Comparison of ENCODE assay signal across 19 cellular contexts in the genomic region with DNA sequence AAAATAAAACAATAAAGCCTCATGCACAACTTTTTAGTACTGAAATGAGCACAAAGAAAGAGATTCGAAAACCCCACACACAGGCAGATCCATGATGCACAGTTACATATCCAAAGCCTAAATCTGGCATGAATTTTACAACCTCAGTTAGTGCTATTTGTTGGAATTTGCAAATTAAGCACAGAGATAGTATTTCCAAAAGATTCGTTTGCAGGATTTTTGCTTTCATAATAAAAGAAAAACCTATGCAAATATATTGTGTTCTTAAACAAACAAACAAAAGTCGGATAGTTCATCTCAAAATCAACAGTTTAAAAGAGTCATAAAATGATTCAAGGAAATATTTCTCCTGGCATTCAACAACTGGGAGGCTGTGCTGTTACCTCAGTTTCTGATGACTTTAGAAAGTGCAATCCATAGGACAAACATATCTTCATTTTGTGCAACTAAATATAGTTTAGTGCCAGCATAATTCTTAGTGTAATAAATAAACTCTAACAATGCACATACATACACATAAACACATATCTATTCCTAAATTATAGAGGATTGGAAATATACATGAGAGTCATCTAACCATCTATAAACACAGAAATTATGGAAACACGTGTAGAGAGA. TPM values are rescaled to one million over a fixed set of nuclear protein-coding genes. Genes with fewer than 3 reads are reported as not detected.
A peak's percentile ranks its signal among the peaks of the same experiment; 100 is the strongest.
DNase-seq lines count a peak whose midpoint lies in the region; ATAC-seq, FAIRE-seq and TF ChIP-seq lines count a peak whose summit lies in the region.
"Had no signal": no experiment of that assay in that cellular context is flagged by ENCODE, and none has a peak within 500 bp of the region (broad histone marks: within the 10 kb centered on the region; RNA-seq: fewer than 3 reads in every experiment).

No MANE protein-coding gene starts in this region.

- intact Hi-C loops in HepG2 (cut with micrococcal nuclease; ENCODE audit: unreplicated experiment) (no loop called here), right lobe of liver (cut with DNase I) (no loop called here)

- no peak overlapping the region for H3K4me2 ChIP-seq in HepG2 (ENCODE audit: low read depth, low read length)
- H3K4me2 ChIP-seq: BLaER1 had no signal

- H3K4me1 Mint-ChIP-seq in brain (peaks cover 71% of the 10 kb centered on the region), neural crest cell (peaks cover 87% of the 10 kb centered on the region)

- TF ChIP-seq POLR2A in HepG2 (IDR thresholded peaks at IDR 0.05; ENCODE audit: insufficient read depth in 1 of 2, low read depth in 2 of 2, low read length in 2 of 2) (no peak), right lobe of liver (IDR thresholded peaks at IDR 0.05) (no peak)

- H4K20me1 ChIP-seq in HepG2 (ENCODE audit: insufficient read depth, low read length) = no peaks in the 10 kb centered on the region; the same call in 1 of the 2 replicates

- FAIRE-seq in HepG2 (lab: Jason Lieb, UNC) = no peak
- FAIRE-seq: GM12892, GM18507, H1 had no signal

- CTCF ChIA-PET in HepG2 (lab: Yijun Ruan, JAX; ENCODE audit: low intra/inter-chr PET ratio, low total read pairs) = no interaction called here

- TF ChIP-seq RAD21 in HepG2 (CRISPR knock-in tag; IDR thresholded peaks at IDR 0.05) = no peak

- H3K9ac ChIP-seq in HepG2 (ENCODE audit: insufficient read depth, low read depth, low read length) = no peak overlapping the region
- H3K9ac ChIP-seq: BLaER1 had no signal

- H3K36me3 Mint-ChIP-seq in brain (peaks cover 9% of the 10 kb centered on the region), neural crest cell (ENCODE audit: low read depth) (peaks cover 4% of the 10 kb centered on the region)
- H3K36me3 Mint-ChIP-seq: CD4-positive, alpha-beta memory T cell had no signal

- POLR2A ChIA-PET in HepG2 (lab: Yijun Ruan, JAX) = no interaction called here

- no TSS peak for BruUV-seq in HepG2 (replicated peaks; lab: Mats Ljungman, UMichigan)

- H3K27me3 ChIP-seq in HepG2 (ENCODE audit: control insufficient read depth in 1 of 2, insufficient read depth in 2 of 2, low read length in 2 of 2) (peaks cover 4 to 46% of the 10 kb centered on the region in 2 experiments; a peak in 4 of 5 replicates), right lobe of liver (peaks cover 4 to 29% of the 10 kb centered on the region in 2 donors)

- H3K27ac ChIP-seq in HepG2 (ENCODE audit: extremely low read length, insufficient read depth, low read length) (no peak overlapping the region), right lobe of liver (no peak overlapping the region)
- H3K27ac ChIP-seq: 22Rv1, BLaER1 had no signal

- H2AFZ ChIP-seq in HepG2 (ENCODE audit: low read length) = no peak overlapping the region

- in situ Hi-C loops in HepG2 (cut with HindIII; ENCODE audit: extremely low pct_ligation_motif_present, low pct_unique_long_range_greater_than_20kb) = no loop called here

- no peaks in the 10 kb centered on the region for H3K36me3 ChIP-seq in HepG2 (replicated peaks in 1 of 2; ENCODE audit: control insufficient read depth in 1 of 2, insufficient read depth in 2 of 2, low read length in 2 of 2)
- no peaks in the 10 kb centered on the region for H3K36me3 ChIP-seq in right lobe of liver
- H3K36me3 ChIP-seq: BLaER1 had no signal

- H3K9me3 ChIP-seq in HepG2 (ENCODE audit: low read length) (no peaks in the 10 kb centered on the region), right lobe of liver (no peaks in the 10 kb centered on the region)

- H3K27me3 Mint-ChIP-seq in brain (peaks cover 92% of the 10 kb centered on the region), neural crest cell (ENCODE audit: low read depth) (peaks cover 83% of the 10 kb centered on the region)

- H3K4me1 ChIP-seq in HepG2 (ENCODE audit: insufficient read depth, low read length) (no peaks in the 10 kb centered on the region), right lobe of liver (no peaks in the 10 kb centered on the region)
- H3K4me1 ChIP-seq: BLaER1 had no signal

- ATAC-seq in HepG2 = no peak
- no peak for ATAC-seq in right lobe of liver
- ATAC-seq in HG03439 (IDR thresholded peaks at IDR 0.05; ENCODE audit: unreplicated experiment) = no peak

- peaks cover 0 to 3% (median 0%) of the 10 kb centered on the region in 5 experiments for H3K9me3 Mint-ChIP-seq in brain
- H3K9me3 Mint-ChIP-seq in neural crest cell = no peaks in the 10 kb centered on the region

- H3K27ac Mint-ChIP-seq in brain (peak overlapping the region in 1 of 5 experiments; percentile 91), neural crest cell (ENCODE audit: unreplicated experiment) (no peak overlapping the region)
- H3K27ac Mint-ChIP-seq: CD14-positive monocyte; CD4-positive, alpha-beta memory T cell; H9 had no signal

- TF ChIP-seq CTCF in HepG2 (CRISPR knock-in tag; IDR thresholded peaks at IDR 0.05) (no peak), right lobe of liver (IDR thresholded peaks at IDR 0.05) (no peak), brain (conservative IDR thresholded peaks at IDR 0.05) (no peak), neural crest cell (conservative IDR thresholded peaks at IDR 0.05) (no peak)

- DNase-seq in HepG2 (ENCODE audit: low spot score) (no peak), right lobe of liver (no peak), neural crest cell (ENCODE audit: low read depth, low spot score) (no peak), T-helper 9 cell (no peak)
- DNase-seq in stimulated activated CD4-positive, alpha-beta T cell treated with anti-CD3 and anti-CD28 coated beads, Interleukin-4, amount 100 ng/mL, for 4 hours = no peak
- DNase-seq: CD4-positive, alpha-beta memory T cell; DMS79 treated with DMSO at 0.1 percent for 48 hours; GF-D8; H9 had no signal

- no peak for TF ChIP-seq EP300 in HepG2 (IDR thresholded peaks at IDR 0.05; ENCODE audit: low read depth in 2 of 2, low read length in 2 of 2)
- no peak for TF ChIP-seq EP300 in HepG2 (CRISPR knock-in tag; IDR thresholded peaks at IDR 0.05; ENCODE audit: borderline replicate concordance)

- H3K4me3 Mint-ChIP-seq in brain (peak overlapping the region in 4 of 5 experiments; percentile 26 to 83 (median 54)), neural crest cell (peak overlapping the region; percentile 76)
- H3K4me3 Mint-ChIP-seq: CD4-positive, alpha-beta memory T cell; H9 had no signal

- H3K4me3 ChIP-seq in HepG2 (replicated peaks in 1 of 3; ENCODE audit: insufficient read depth in 1 of 3, low read depth in 2 of 3, low read length in 3 of 3) = no peak overlapping the region
- H3K4me3 ChIP-seq in right lobe of liver = no peak overlapping the region
- H3K4me3 ChIP-seq: BLaER1 had no signal

- H3K79me2 ChIP-seq in HepG2 (ENCODE audit: insufficient read depth, low read length) = no peaks in the 10 kb centered on the region

- WGBS in HepG2 (ENCODE audit: low lambda C conversion rate) = 2% methylated on average over 4 of the region's 4 CpGs
- 20% methylated on average over 4 of the region's 4 CpGs for WGBS in right lobe of liver (ENCODE audit: insufficient coverage, low coverage, low lambda C conversion rate, missing lambda C conversion rate)

TF ChIP-seq in HepG2, 621 proteins besides CTCF, POLR2A, EP300 and RAD21 (continues in another document):
- TF ChIP-seq ZFP82 (CRISPR knock-in tag; IDR thresholded peaks at IDR 0.05; ENCODE audit: borderline replicate concordance) = no peak
- no peak for TF ChIP-seq RFX5 (IDR thresholded peaks at IDR 0.05; ENCODE audit: low read depth, low read length)
- TF ChIP-seq RNF2 (conservative IDR thresholded peaks at IDR 0.05; ENCODE audit: low read depth) = 0 out of 2 replicates have a peak, but pooled peaks have one; percentile 30
- TF ChIP-seq SMARCE1 (IDR thresholded peaks at IDR 0.05; ENCODE audit: borderline replicate concordance) = no peak
- TF ChIP-seq, protein P1, sequence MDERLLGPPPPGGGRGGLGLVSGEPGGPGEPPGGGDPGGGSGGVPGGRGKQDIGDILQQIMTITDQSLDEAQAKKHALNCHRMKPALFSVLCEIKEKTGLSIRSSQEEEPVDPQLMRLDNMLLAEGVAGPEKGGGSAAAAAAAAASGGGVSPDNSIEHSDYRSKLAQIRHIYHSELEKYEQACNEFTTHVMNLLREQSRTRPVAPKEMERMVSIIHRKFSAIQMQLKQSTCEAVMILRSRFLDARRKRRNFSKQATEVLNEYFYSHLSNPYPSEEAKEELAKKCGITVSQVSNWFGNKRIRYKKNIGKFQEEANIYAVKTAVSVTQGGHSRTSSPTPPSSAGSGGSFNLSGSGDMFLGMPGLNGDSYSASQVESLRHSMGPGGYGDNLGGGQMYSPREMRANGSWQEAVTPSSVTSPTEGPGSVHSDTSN (CRISPR knock-in tag; IDR thresholded peaks at IDR 0.05) = no peak
- no peak for TF ChIP-seq RAD51 (IDR thresholded peaks at IDR 0.05; ENCODE audit: borderline replicate concordance)
- no peak for TF ChIP-seq KDM5A (IDR thresholded peaks at IDR 0.05; ENCODE audit: borderline replicate concordance, low read length)
- TF ChIP-seq CBX2 (IDR thresholded peaks at IDR 0.05; ENCODE audit: low read depth, low read length) = 0 out of 2 replicates have a peak, but pooled peaks have one; percentile 65
- no peak for TF ChIP-seq CBX2 (CRISPR knock-in tag; IDR thresholded peaks at IDR 0.05; ENCODE audit: low read depth)

RNA-seq across cellular contexts. Expression of a gene that starts 10.8 kb away (rescaled TPM):
- total RNA-seq in HepG2 (2016; rRNA removed; fragmentation: Illumina TruSeq; extraction: Trizol) (not detected in 2 replicates), right lobe of liver (not detected), neural crest cell (52.1 and 52.2 TPM in 2 replicates)
- total RNA-seq in HepG2 (2016; cell fraction: cytosol; rRNA removed; fragmentation: Illumina TruSeq; extraction: Trizol; ENCODE audit: low read depth) = not detected in 2 replicates
- total RNA-seq in HepG2 (2016; cell fraction: insoluble cytoplasmic fraction; rRNA removed; fragmentation: Illumina TruSeq; extraction: Trizol) = not detected in 2 replicates
- total RNA-seq in HepG2 (2016; cell fraction: membrane; rRNA removed; fragmentation: Illumina TruSeq; extraction: Trizol) = not detected in 2 replicates
- total RNA-seq in HepG2 (2016; cell fraction: nucleus; rRNA removed; fragmentation: Illumina TruSeq; extraction: Trizol) = not detected in 2 replicates
- polyA plus RNA-seq in HepG2 (2011; rRNA removed) (0.07 TPM in 1 of 2 replicates, not detected in the other), brain (ENCODE audit: insufficient read depth, low read depth, low replicate concordance) (not detected)
- polyA plus RNA-seq in HepG2 (2011; cell fraction: cytosol; rRNA removed) = not detected in 2 replicates
- polyA plus RNA-seq in HepG2 (2011; cell fraction: nucleus; rRNA removed) = not detected in 2 replicates
- not detected in 2 replicates for polyA plus RNA-seq in HepG2 (2012)
- polyA plus RNA-seq in HepG2 (2016; cell fraction: cytosol; fragmentation: Illumina TruSeq; extraction: Trizol; ENCODE audit: low read depth) = not detected in 2 replicates
- not detected in 2 replicates for polyA plus RNA-seq in HepG2 (2016; cell fraction: insoluble cytoplasmic fraction; fragmentation: Illumina TruSeq; extraction: Trizol; ENCODE audit: low read depth)
- not detected in 2 replicates for polyA plus RNA-seq in HepG2 (2016; cell fraction: membrane; fragmentation: Illumina TruSeq; extraction: Trizol; ENCODE audit: low read depth)
- not detected in 2 replicates for polyA plus RNA-seq in HepG2 (2016; cell fraction: nucleus; fragmentation: Illumina TruSeq; extraction: Trizol; ENCODE audit: insufficient read depth, low read depth)
- polyA minus RNA-seq in HepG2 (2011; rRNA and poly(A)+ RNA removed; ENCODE audit: low replicate concordance) = not detected in 2 replicates
- not detected in 2 replicates for polyA minus RNA-seq in HepG2 (2011; cell fraction: cytosol; rRNA and poly(A)+ RNA removed)
- polyA minus RNA-seq in HepG2 (2011; cell fraction: nucleus; rRNA and poly(A)+ RNA removed) = not detected in 2 replicates
- total RNA-seq: CD4-positive, alpha-beta memory T cell; H1; H9; HT-29 had no signal
- polyA plus RNA-seq: AG04450; CD14-positive monocyte; CD4-positive, alpha-beta memory T cell had no signal

Comparison
In these comparisons a context has a peak if more than half of its experiments do, and no peak if none do; other contexts are left out.
1. RNA of a gene that starts 10.8 kb away (total RNA-seq): 52.1 to 52.2 TPM in neural crest cell; not detected in HepG2 and not detected in right lobe of liver; every median in the first group is over 10 times any median in the second.